Comparison of ENCODE assay signal across 20 cellular contexts in genomic region chr12:109679716-109680520, GRCh38. TPM values are rescaled to one million over a fixed set of nuclear protein-coding genes. Genes with fewer than 3 reads are reported as not detected.
DNase-seq lines count a peak whose midpoint lies in the region; ATAC-seq, FAIRE-seq and TF ChIP-seq lines count a peak whose summit lies in the region.
"Had no signal": no experiment of that assay in that cellular context is flagged by ENCODE, and none has a peak within 500 bp of the region (broad histone marks: within the 10 kb centered on the region; RNA-seq: fewer than 3 reads in every experiment).

No MANE protein-coding gene starts in this region.

- no peaks in the 10 kb centered on the region for H3K9me3 Mint-ChIP-seq in WTC11
- H3K9me3 Mint-ChIP-seq: activated naive CD4-positive, alpha-beta T cell treated with anti-CD3 and anti-CD28 coated beads, Interleukin-2, amount 10 ng/mL, durations not matched to agents 7 days and 5 days; CD4-positive, alpha-beta T cell; stimulated activated naive B cell treated with anti-CD40 and anti-IgM and Interleukin-4, amounts not matched to agents 10 μg/mL and 1 μg/mL and 100 μg/mL, for 72 hours had no signal

- DNase-seq in NCI-H2227 (lab: John Stamatoyannopoulos, UW; ENCODE audit: unreplicated experiment): peak; percentile 48
- no peak for DNase-seq in NCI-H2227 treated with DMSO at 0.1 percent for 48 hours (lab: John Stamatoyannopoulos, UW)
- DNase-seq in NCI-H2171 treated with DMSO at 0.1 percent for 48 hours (lab: John Stamatoyannopoulos, UW): peak; percentile 75
- DNase-seq in WTC11 (ENCODE audit: low spot score): peak; percentile 50
- DNase-seq in small intestine: peak; percentile 31
- no peak for DNase-seq in urothelium cell line (ENCODE audit: low spot score)
- DNase-seq: activated CD4-positive, alpha-beta T cell treated with anti-CD3 and anti-CD28 coated beads for 48 hours; activated naive CD4-positive, alpha-beta T cell treated with anti-CD3 and anti-CD28 coated beads, Interleukin-2, amount 10 ng/mL, durations not matched to agents 7 days and 5 days; activated T-cell treated with anti-CD3 and anti-CD28 coated beads for 4 hours; CD4-positive, alpha-beta T cell; EL; GM23248; MG63; ovary; stimulated activated naive B cell treated with anti-CD40 and anti-IgM and Interleukin-4, amounts not matched to agents 10 μg/mL and 1 μg/mL and 100 μg/mL, for 72 hours; upper lobe of right lung had no signal

- CTCF ChIA-PET in WTC11 (lab: Charles Lee): interaction anchor here (0.6 to 1.6 kb wide), 4 partner anchors 25 to 165 kb away, joined by 3 to 6 read pairs (median 4); no protein-coding TSS in a partner anchor

- WGBS in small intestine, 3 donors: 29 to 41% (median 33%) methylated on average over 10 of the region's 10 CpGs

- H3K4me1 ChIP-seq in small intestine (ENCODE audit: control insufficient read depth in 2 of 2, insufficient read depth in 1 of 2, low read depth in 1 of 2, low read length in 1 of 2): peaks cover 2 to 10% of the 10 kb centered on the region in 2 donors
- H3K4me1 ChIP-seq: A549, upper lobe of right lung had no signal

- ATAC-seq in WTC11: peak; percentile 66
- ATAC-seq in GM18909 (IDR thresholded peaks at IDR 0.05; ENCODE audit: poor library complexity, unreplicated experiment): no peak
- ATAC-seq in GM19463 (IDR thresholded peaks at IDR 0.05; ENCODE audit: unreplicated experiment): no peak
- ATAC-seq: A549; stimulated activated naive B cell treated with anti-CD40 and anti-IgM and Interleukin-4, amounts not matched to agents 10 μg/mL and 1 μg/mL and 100 μg/mL, for 72 hours had no signal

- no peaks in the 10 kb centered on the region for H3K9me3 ChIP-seq in small intestine (ENCODE audit: control insufficient read depth, low read depth)
- H3K9me3 ChIP-seq: A549, MG63, ovary, upper lobe of right lung had no signal

- H3K27me3 ChIP-seq in small intestine (ENCODE audit: control insufficient read depth in 2 of 2, insufficient read depth in 2 of 2, low read length in 2 of 2): no peaks in the 10 kb centered on the region
- H3K27me3 ChIP-seq: dorsolateral prefrontal cortex, MG63, ovary, upper lobe of right lung had no signal

- H3K27ac Mint-ChIP-seq in WTC11: no peak overlapping the region
- H3K27ac Mint-ChIP-seq: activated naive CD4-positive, alpha-beta T cell treated with anti-CD3 and anti-CD28 coated beads, Interleukin-2, amount 10 ng/mL, durations not matched to agents 7 days and 5 days; CD4-positive, alpha-beta T cell; stimulated activated naive B cell treated with anti-CD40 and anti-IgM and Interleukin-4, amounts not matched to agents 10 μg/mL and 1 μg/mL and 100 μg/mL, for 72 hours had no signal

- H3K36me3 ChIP-seq in small intestine (ENCODE audit: control insufficient read depth in 2 of 2, insufficient read depth in 2 of 2, low read length in 2 of 2): no peaks in the 10 kb centered on the region
- H3K36me3 ChIP-seq: MG63, ovary, upper lobe of right lung had no signal

- TF ChIP-seq CTCF in WTC11 (IDR thresholded peaks at IDR 0.05): no peak

- FAIRE-seq in small intestine (lab: Jason Lieb, UNC) (no peak), urothelium cell line (lab: Jason Lieb, UNC) (no peak)
- FAIRE-seq: A549 had no signal

- H3K27ac ChIP-seq in small intestine (ENCODE audit: low read depth in 1 of 2, low read length in 1 of 2): peak overlapping the region in 1 of 2 donors; percentile 38
- H3K27ac ChIP-seq: A549, dorsolateral prefrontal cortex, GM23248, ovary, upper lobe of right lung had no signal

- no peak overlapping the region for H3K4me3 Mint-ChIP-seq in WTC11
- H3K4me3 Mint-ChIP-seq: activated naive CD4-positive, alpha-beta T cell treated with anti-CD3 and anti-CD28 coated beads, Interleukin-2, amount 10 ng/mL, durations not matched to agents 7 days and 5 days; CD4-positive, alpha-beta T cell; stimulated activated naive B cell treated with anti-CD40 and anti-IgM and Interleukin-4, amounts not matched to agents 10 μg/mL and 1 μg/mL and 100 μg/mL, for 72 hours had no signal

- POLR2A ChIA-PET in WTC11 (lab: Charles Lee): no interaction called here

- peaks cover 62% of the 10 kb centered on the region for H3K27me3 Mint-ChIP-seq in WTC11 (ENCODE audit: low read depth)

- no peak overlapping the region for H3K4me3 ChIP-seq in small intestine (ENCODE audit: low read depth in 1 of 2, low read length in 2 of 2)
- H3K4me3 ChIP-seq: A549, dorsolateral prefrontal cortex, GM23248, MG63, ovary, upper lobe of right lung had no signal

- peaks cover 7% of the 10 kb centered on the region for H3K4me1 Mint-ChIP-seq in WTC11
- H3K4me1 Mint-ChIP-seq: activated naive CD4-positive, alpha-beta T cell treated with anti-CD3 and anti-CD28 coated beads, Interleukin-2, amount 10 ng/mL, durations not matched to agents 7 days and 5 days; stimulated activated naive B cell treated with anti-CD40 and anti-IgM and Interleukin-4, amounts not matched to agents 10 μg/mL and 1 μg/mL and 100 μg/mL, for 72 hours had no signal

- H3K36me3 Mint-ChIP-seq in WTC11: no peaks in the 10 kb centered on the region
- H3K36me3 Mint-ChIP-seq: activated naive CD4-positive, alpha-beta T cell treated with anti-CD3 and anti-CD28 coated beads, Interleukin-2, amount 10 ng/mL, durations not matched to agents 7 days and 5 days; stimulated activated naive B cell treated with anti-CD40 and anti-IgM and Interleukin-4, amounts not matched to agents 10 μg/mL and 1 μg/mL and 100 μg/mL, for 72 hours had no signal

TF ChIP-seq in WTC11, 78 proteins besides CTCF, POLR2A, EP300 and RAD21:
- no peak for TF ChIP-seq ATF1 (CRISPR knock-in tag; IDR thresholded peaks at IDR 0.05)
- no peak for TF ChIP-seq CDX4 (CRISPR knock-in tag; IDR thresholded peaks at IDR 0.05; ENCODE audit: borderline replicate concordance)
- TF ChIP-seq ZNF416 (CRISPR knock-in tag; IDR thresholded peaks at IDR 0.05): no peak
- no peak for TF ChIP-seq AFF4 (CRISPR knock-in tag; IDR thresholded peaks at IDR 0.05; ENCODE audit: borderline replicate concordance)
- TF ChIP-seq E2F5 (CRISPR knock-in tag; IDR thresholded peaks at IDR 0.05): no peak
- TF ChIP-seq TP53 (CRISPR knock-in tag; IDR thresholded peaks at IDR 0.05): no peak
- TF ChIP-seq ZNF396 (CRISPR knock-in tag; IDR thresholded peaks at IDR 0.05; ENCODE audit: borderline replicate concordance): no peak
- no peak for TF ChIP-seq PRRX2 (CRISPR knock-in tag; IDR thresholded peaks at IDR 0.05)
- TF ChIP-seq NFE2L1 (CRISPR knock-in tag; IDR thresholded peaks at IDR 0.05): no peak
- no peak for TF ChIP-seq SOX15 (CRISPR knock-in tag; IDR thresholded peaks at IDR 0.05)
- no peak for TF ChIP-seq EMX1 (CRISPR knock-in tag; IDR thresholded peaks at IDR 0.05)
- no peak for TF ChIP-seq SP1 (CRISPR knock-in tag; conservative IDR thresholded peaks at IDR 0.05)
- TF ChIP-seq ZNF317 (CRISPR knock-in tag; IDR thresholded peaks at IDR 0.05; ENCODE audit: borderline replicate concordance, low read depth): no peak
- no peak for TF ChIP-seq OVOL2 (CRISPR knock-in tag; IDR thresholded peaks at IDR 0.05; ENCODE audit: borderline replicate concordance)
TF ChIP-seq in WTC11: peak in this region for 0.

RNA-seq across cellular contexts. Expression of gene FAM222A, which starts 33.7 kb away (rescaled TPM):
- total RNA-seq in WTC11 (2021): 1.3 to 1.6 TPM (median 1.6 TPM) in 3 replicates
- polyA plus RNA-seq in small intestine: 1 to 10 TPM; 1.6 to 7.5 (median 3.4) TPM
- polyA plus RNA-seq: GM23248 had no signal

Comparison
In these comparisons a context has a peak if more than half of its experiments do, and no peak if none do; other contexts are left out.
1. DNase-seq: peak in NCI-H2227 (single experiment), NCI-H2171 treated with DMSO at 0.1 percent for 48 hours (single experiment), WTC11 (single experiment) and small intestine (single experiment); none in NCI-H2227 treated with DMSO at 0.1 percent for 48 hours (single experiment) and urothelium cell line (single experiment).